Comparison of ENCODE assay signal across 1 cellular context in genomic region chr2:127105656-127106456, GRCh38.
A peak's percentile ranks its signal among the peaks of the same experiment; 100 is the strongest.
TF ChIP-seq lines count a peak whose summit lies in the region.

No MANE protein-coding gene starts in this region.

TF ChIP-seq in HepG2, 621 proteins besides CTCF, POLR2A, EP300 and RAD21 (continues in another document):
- TF ChIP-seq ZNF407 (CRISPR knock-in tag; IDR thresholded peaks at IDR 0.05; ENCODE audit: not compliant biosample characterization) (no peak), ZNF451 (CRISPR knock-in tag; IDR thresholded peaks at IDR 0.05) (0 out of 2 replicates have a peak, but pooled peaks have one; percentile 16), KMT2A (CRISPR knock-in tag; IDR thresholded peaks at IDR 0.05) (no peak), BHLHE40 (IDR thresholded peaks at IDR 0.05; ENCODE audit: low read length) (no peak), ZNF709 (CRISPR knock-in tag; IDR thresholded peaks at IDR 0.05) (no peak), ELK4 (CRISPR knock-in tag; IDR thresholded peaks at IDR 0.05; ENCODE audit: borderline replicate concordance) (no peak), ZBTB38 (CRISPR knock-in tag; IDR thresholded peaks at IDR 0.05) (no peak), ZFP41 (CRISPR knock-in tag; IDR thresholded peaks at IDR 0.05; ENCODE audit: borderline replicate concordance) (no peak), ZNF891 (CRISPR knock-in tag; IDR thresholded peaks at IDR 0.05) (no peak), ZMAT3 (CRISPR knock-in tag; conservative IDR thresholded peaks at IDR 0.05) (no peak), HMG20A (CRISPR knock-in tag; IDR thresholded peaks at IDR 0.05; ENCODE audit: borderline replicate concordance) (no peak), SOX6 (IDR thresholded peaks at IDR 0.05) (no peak), SOX6 (CRISPR knock-in tag; IDR thresholded peaks at IDR 0.05) (no peak), NR2F1 (CRISPR knock-in tag; IDR thresholded peaks at IDR 0.05) (no peak), ZNF850 (CRISPR knock-in tag; conservative IDR thresholded peaks at IDR 0.05) (no peak), IRF1 (CRISPR knock-in tag; IDR thresholded peaks at IDR 0.05; ENCODE audit: low read depth) (no peak), PCBP1 (IDR thresholded peaks at IDR 0.05; ENCODE audit: borderline replicate concordance, low read depth, low read length) (no peak), SAP130 (CRISPR knock-in tag; IDR thresholded peaks at IDR 0.05; ENCODE audit: low read depth) (no peak), RERE (CRISPR knock-in tag; IDR thresholded peaks at IDR 0.05; ENCODE audit: low read depth) (no peak), ZNF747 (CRISPR knock-in tag; IDR thresholded peaks at IDR 0.05; ENCODE audit: borderline replicate concordance) (no peak), ZNF30 (CRISPR knock-in tag; IDR thresholded peaks at IDR 0.05) (0 out of 2 replicates have a peak, but pooled peaks have one; percentile 41), ZFP36L2 (CRISPR knock-in tag; IDR thresholded peaks at IDR 0.05) (no peak), AHR (CRISPR knock-in tag; IDR thresholded peaks at IDR 0.05) (0 out of 2 replicates have a peak, but pooled peaks have one; percentile 21), PBX3 (CRISPR knock-in tag; IDR thresholded peaks at IDR 0.05; ENCODE audit: borderline replicate concordance) (no peak), MTF2 (CRISPR knock-in tag; IDR thresholded peaks at IDR 0.05; ENCODE audit: borderline replicate concordance) (peak; percentile 96), RBM39 (IDR thresholded peaks at IDR 0.05; ENCODE audit: low read depth, low read length, poor library complexity, severe bottlenecking) (peak; percentile 10), MYC (CRISPR knock-in tag; IDR thresholded peaks at IDR 0.05; ENCODE audit: borderline replicate concordance) (no peak), EZH2 (conservative IDR thresholded peaks at IDR 0.05; ENCODE audit: low read depth, low read length) (0 out of 2 replicates have a peak, but pooled peaks have one; percentile 83), ESRRA (CRISPR knock-in tag; IDR thresholded peaks at IDR 0.05; ENCODE audit: low read depth) (no peak), MEIS2 (CRISPR knock-in tag; IDR thresholded peaks at IDR 0.05) (no peak)
- TF ChIP-seq, protein P1, sequence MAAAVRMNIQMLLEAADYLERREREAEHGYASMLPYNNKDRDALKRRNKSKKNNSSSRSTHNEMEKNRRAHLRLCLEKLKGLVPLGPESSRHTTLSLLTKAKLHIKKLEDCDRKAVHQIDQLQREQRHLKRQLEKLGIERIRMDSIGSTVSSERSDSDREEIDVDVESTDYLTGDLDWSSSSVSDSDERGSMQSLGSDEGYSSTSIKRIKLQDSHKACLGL (CRISPR knock-in tag; IDR thresholded peaks at IDR 0.05): peak; percentile 50; the same call in 1 of the 2 replicates
- TF ChIP-seq, protein P2, sequence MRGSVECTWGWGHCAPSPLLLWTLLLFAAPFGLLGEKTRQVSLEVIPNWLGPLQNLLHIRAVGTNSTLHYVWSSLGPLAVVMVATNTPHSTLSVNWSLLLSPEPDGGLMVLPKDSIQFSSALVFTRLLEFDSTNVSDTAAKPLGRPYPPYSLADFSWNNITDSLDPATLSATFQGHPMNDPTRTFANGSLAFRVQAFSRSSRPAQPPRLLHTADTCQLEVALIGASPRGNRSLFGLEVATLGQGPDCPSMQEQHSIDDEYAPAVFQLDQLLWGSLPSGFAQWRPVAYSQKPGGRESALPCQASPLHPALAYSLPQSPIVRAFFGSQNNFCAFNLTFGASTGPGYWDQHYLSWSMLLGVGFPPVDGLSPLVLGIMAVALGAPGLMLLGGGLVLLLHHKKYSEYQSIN (CRISPR knock-in tag; IDR thresholded peaks at IDR 0.05; ENCODE audit: borderline replicate concordance): no peak
- TF ChIP-seq, protein P3, sequence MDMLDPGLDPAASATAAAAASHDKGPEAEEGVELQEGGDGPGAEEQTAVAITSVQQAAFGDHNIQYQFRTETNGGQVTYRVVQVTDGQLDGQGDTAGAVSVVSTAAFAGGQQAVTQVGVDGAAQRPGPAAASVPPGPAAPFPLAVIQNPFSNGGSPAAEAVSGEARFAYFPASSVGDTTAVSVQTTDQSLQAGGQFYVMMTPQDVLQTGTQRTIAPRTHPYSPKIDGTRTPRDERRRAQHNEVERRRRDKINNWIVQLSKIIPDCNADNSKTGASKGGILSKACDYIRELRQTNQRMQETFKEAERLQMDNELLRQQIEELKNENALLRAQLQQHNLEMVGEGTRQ (IDR thresholded peaks at IDR 0.05; ENCODE audit: low read depth, low read length): no peak
- TF ChIP-seq, protein P3 (CRISPR knock-in tag; IDR thresholded peaks at IDR 0.05; ENCODE audit: borderline replicate concordance): no peak
- TF ChIP-seq, protein P4, sequence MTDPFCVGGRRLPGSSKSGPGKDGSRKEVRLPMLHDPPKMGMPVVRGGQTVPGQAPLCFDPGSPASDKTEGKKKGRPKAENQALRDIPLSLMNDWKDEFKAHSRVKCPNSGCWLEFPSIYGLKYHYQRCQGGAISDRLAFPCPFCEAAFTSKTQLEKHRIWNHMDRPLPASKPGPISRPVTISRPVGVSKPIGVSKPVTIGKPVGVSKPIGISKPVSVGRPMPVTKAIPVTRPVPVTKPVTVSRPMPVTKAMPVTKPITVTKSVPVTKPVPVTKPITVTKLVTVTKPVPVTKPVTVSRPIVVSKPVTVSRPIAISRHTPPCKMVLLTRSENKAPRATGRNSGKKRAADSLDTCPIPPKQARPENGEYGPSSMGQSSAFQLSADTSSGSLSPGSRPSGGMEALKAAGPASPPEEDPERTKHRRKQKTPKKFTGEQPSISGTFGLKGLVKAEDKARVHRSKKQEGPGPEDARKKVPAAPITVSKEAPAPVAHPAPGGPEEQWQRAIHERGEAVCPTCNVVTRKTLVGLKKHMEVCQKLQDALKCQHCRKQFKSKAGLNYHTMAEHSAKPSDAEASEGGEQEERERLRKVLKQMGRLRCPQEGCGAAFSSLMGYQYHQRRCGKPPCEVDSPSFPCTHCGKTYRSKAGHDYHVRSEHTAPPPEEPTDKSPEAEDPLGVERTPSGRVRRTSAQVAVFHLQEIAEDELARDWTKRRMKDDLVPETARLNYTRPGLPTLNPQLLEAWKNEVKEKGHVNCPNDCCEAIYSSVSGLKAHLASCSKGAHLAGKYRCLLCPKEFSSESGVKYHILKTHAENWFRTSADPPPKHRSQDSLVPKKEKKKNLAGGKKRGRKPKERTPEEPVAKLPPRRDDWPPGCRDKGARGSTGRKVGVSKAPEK (CRISPR knock-in tag; IDR thresholded peaks at IDR 0.05; ENCODE audit: borderline replicate concordance): no peak
